ENCODE assay signal across 19 cellular contexts in genomic region chr14:99101826-99102461, GRCh38.
A peak's percentile ranks its signal among the peaks of the same experiment; 100 is the strongest.
DNase-seq lines count a peak whose midpoint lies in the region; ATAC-seq and TF ChIP-seq lines count a peak whose summit lies in the region.
"Had no signal": no experiment of that assay in that cellular context is flagged by ENCODE, and none has a peak within 500 bp of the region (broad histone marks: within the 10 kb centered on the region; RNA-seq: fewer than 3 reads in every experiment).

No MANE protein-coding gene starts in this region.

- H2BK120ac ChIP-seq in H9 (ENCODE audit: low read depth, low read length, poor library complexity, severe bottlenecking): no peak overlapping the region

- H3K14ac ChIP-seq in H9 (ENCODE audit: insufficient read depth, low read length): no peak overlapping the region

- H2BK20ac ChIP-seq in H9 (ENCODE audit: low read depth, low read length, poor library complexity, severe bottlenecking): no peak overlapping the region

- no peak overlapping the region for H2BK12ac ChIP-seq in H9 (ENCODE audit: insufficient read length, low read depth, low read length)

- H2BK15ac ChIP-seq in H9 (ENCODE audit: low read depth, low read length): no peak overlapping the region

- H3K79me2 ChIP-seq in H9 (ENCODE audit: insufficient read depth, low read length): no peaks in the 10 kb centered on the region

- H3K27ac ChIP-seq in H9 (ENCODE audit: insufficient read length, low read depth, low read length) (no peak overlapping the region), endodermal cell (ENCODE audit: low read depth, low read length) (peak overlapping the region; percentile 47)
- H3K27ac ChIP-seq: Peyer's patch had no signal

- H3K9ac ChIP-seq in H9 (ENCODE audit: extremely low read depth, insufficient read length, low read length) (no peak overlapping the region), endodermal cell (ENCODE audit: extremely low read depth, low read length, poor library complexity, severe bottlenecking) (no peak overlapping the region)

- H3T11ph ChIP-seq in H9 (ENCODE audit: low read length): no peak overlapping the region

- no peak overlapping the region for H3K56ac ChIP-seq in H9 (ENCODE audit: insufficient read length, low read depth, low read length)

- no peaks in the 10 kb centered on the region for H3K79me1 ChIP-seq in H9 (ENCODE audit: insufficient read depth, low read depth, low read length, poor library complexity, severe bottlenecking)

- peaks cover 17 to 26% of the 10 kb centered on the region in 2 experiments for H3K4me1 Mint-ChIP-seq in H9
- peaks cover 11% of the 10 kb centered on the region for H3K4me1 Mint-ChIP-seq in endodermal cell
- H3K4me1 Mint-ChIP-seq in nephron progenitor cell: peaks cover 17% of the 10 kb centered on the region

- peak; percentile 87 for DNase-seq in DMS79 treated with DMSO at 0.1 percent for 48 hours (lab: John Stamatoyannopoulos, UW)
- no peak for DNase-seq in H9
- DNase-seq in endodermal cell: no peak
- no peak for DNase-seq in nephron progenitor cell
- DNase-seq in NCI-H1092 (lab: John Stamatoyannopoulos, UW): no peak
- DNase-seq: BE2C, DND-41, GOT3, Karpas-422, NCI-H1436, NCI-H187 treated with DMSO at 0.1 percent for 48 hours, NCI-H2107, NCI-H345, NCI-H524, NCI-H774, Peyer's patch had no signal

- H3K9me3 Mint-ChIP-seq in H9: peaks cover 29 to 33% of the 10 kb centered on the region in 2 experiments
- H3K9me3 Mint-ChIP-seq in endodermal cell: peaks cover 22% of the 10 kb centered on the region
- H3K9me3 Mint-ChIP-seq in nephron progenitor cell: peaks cover 44% of the 10 kb centered on the region

- no peak overlapping the region for H3K4ac ChIP-seq in H9 (ENCODE audit: low read depth, low read length)

- H4K91ac ChIP-seq in H9 (ENCODE audit: insufficient read length, low read depth, low read length): no peak overlapping the region

- no peak overlapping the region for H3K18ac ChIP-seq in H9 (ENCODE audit: insufficient read length, low read depth, low read length)

- WGBS in H9 (ENCODE audit: extremely low coverage, insufficient read length, low lambda C conversion rate): no CpG with 5 or more reads among the region's 7 CpGs
- WGBS in endodermal cell (ENCODE audit: insufficient coverage in 1 of 2, insufficient read length in 1 of 2), 2 experiments: 62 to 81% methylated on average over 3 to 7 of the region's 7 CpGs

- H3K23ac ChIP-seq in H9 (ENCODE audit: insufficient read length, low read depth, low read length): no peak overlapping the region

- no peaks in the 10 kb centered on the region for H3K23me2 ChIP-seq in H9 (ENCODE audit: insufficient read length, low read depth, low read length, poor library complexity, severe bottlenecking)

- ATAC-seq in HG02759 (IDR thresholded peaks at IDR 0.05; ENCODE audit: unreplicated experiment) (no peak), GM19467 (IDR thresholded peaks at IDR 0.05; ENCODE audit: unreplicated experiment) (no peak), GM19452 (IDR thresholded peaks at IDR 0.05; ENCODE audit: unreplicated experiment) (no peak)

- peaks cover 6 to 31% (median 12%) of the 10 kb centered on the region in 3 experiments for H3K36me3 Mint-ChIP-seq in H9 (ENCODE audit: insufficient read depth in 1 of 3, low read depth in 3 of 3)
- peaks cover 3% of the 10 kb centered on the region for H3K36me3 Mint-ChIP-seq in endodermal cell (ENCODE audit: low read depth)
- no peaks in the 10 kb centered on the region for H3K36me3 Mint-ChIP-seq in nephron progenitor cell (ENCODE audit: low read depth)

- no peak overlapping the region for H3K4me3 Mint-ChIP-seq in H9
- no peak overlapping the region for H3K4me3 Mint-ChIP-seq in endodermal cell
- no peak overlapping the region for H3K4me3 Mint-ChIP-seq in nephron progenitor cell

- H3K4me2 ChIP-seq in H9 (ENCODE audit: insufficient read depth, insufficient read length, low read length): no peak overlapping the region

- no peak overlapping the region for H3K4me3 ChIP-seq in endodermal cell (ENCODE audit: low read length)
- H3K4me3 ChIP-seq: Peyer's patch had no signal

- H3K27ac Mint-ChIP-seq in H9 (peak overlapping the region; percentile 58 to 95 (median 90); a peak in 6 of 7 replicates), endodermal cell (peak overlapping the region; percentile 79), nephron progenitor cell (peak overlapping the region; percentile 24)

- H3K9me3 ChIP-seq in H9 (ENCODE audit: control insufficient read depth, low read depth, low read length): no peaks in the 10 kb centered on the region
- H3K9me3 ChIP-seq in endodermal cell (ENCODE audit: control insufficient read depth, low read length): peaks cover 6% of the 10 kb centered on the region
- H3K9me3 ChIP-seq: BE2C, Peyer's patch had no signal

- no peak overlapping the region for H4K5ac ChIP-seq in H9 (ENCODE audit: insufficient read length, low read depth, low read length)

- peak overlapping the region; percentile 36 for H2AFZ ChIP-seq in H9 (ENCODE audit: low read length)

- no peaks in the 10 kb centered on the region for H3K36me3 ChIP-seq in endodermal cell (ENCODE audit: control insufficient read depth, insufficient read depth, low read length)
- H3K36me3 ChIP-seq: BE2C, Peyer's patch had no signal

- H4K20me1 ChIP-seq in H9 (ENCODE audit: control insufficient read depth, insufficient read depth, insufficient read length): no peaks in the 10 kb centered on the region

- no peaks in the 10 kb centered on the region; the same call in 1 of the 2 replicates for H3K27me3 Mint-ChIP-seq in H9 (ENCODE audit: low read depth)
- no peaks in the 10 kb centered on the region for H3K27me3 Mint-ChIP-seq in endodermal cell (ENCODE audit: insufficient read depth)
- peaks cover 10% of the 10 kb centered on the region for H3K27me3 Mint-ChIP-seq in nephron progenitor cell (ENCODE audit: low read depth, poor library complexity)

- H3K4me1 ChIP-seq in H9 (ENCODE audit: insufficient read depth, low read length) (peaks cover 2% of the 10 kb centered on the region; the same call in 1 of the 2 replicates), endodermal cell (ENCODE audit: control insufficient read depth, insufficient read depth, low read length) (no peaks in the 10 kb centered on the region)
- H3K4me1 ChIP-seq: BE2C, Peyer's patch had no signal

- H4K8ac ChIP-seq in H9 (replicated peaks; ENCODE audit: insufficient read length, low read depth, low read length): no peak overlapping the region

- TF ChIP-seq CTCF in H9 (conservative IDR thresholded peaks at IDR 0.05): no peak
- no peak for TF ChIP-seq CTCF in endodermal cell (conservative IDR thresholded peaks at IDR 0.05)
- no peak for TF ChIP-seq CTCF in nephron progenitor cell (IDR thresholded peaks at IDR 0.05)

- H3K27me3 ChIP-seq in H9 (ENCODE audit: insufficient read depth, low read length): no peaks in the 10 kb centered on the region
- H3K27me3 ChIP-seq in endodermal cell (ENCODE audit: control insufficient read depth, insufficient read depth, low read length, poor library complexity, severe bottlenecking): no peaks in the 10 kb centered on the region
- H3K27me3 ChIP-seq: BE2C, Peyer's patch had no signal

- no peak overlapping the region for H2BK5ac ChIP-seq in H9 (ENCODE audit: insufficient read length, low read length)

- no peak overlapping the region for H2AK5ac ChIP-seq in H9 (ENCODE audit: insufficient read length, low read length)

Comparison
In these comparisons a context has a peak if more than half of its experiments do, and no peak if none do; other contexts are left out.
1. H3K27ac Mint-ChIP-seq: peak in every context shown above with its lines; median percentile 90 in H9; 79 in endodermal cell; 24 in nephron progenitor cell.